19 cellular contexts compared by ENCODE assay signal in the genomic region with DNA sequence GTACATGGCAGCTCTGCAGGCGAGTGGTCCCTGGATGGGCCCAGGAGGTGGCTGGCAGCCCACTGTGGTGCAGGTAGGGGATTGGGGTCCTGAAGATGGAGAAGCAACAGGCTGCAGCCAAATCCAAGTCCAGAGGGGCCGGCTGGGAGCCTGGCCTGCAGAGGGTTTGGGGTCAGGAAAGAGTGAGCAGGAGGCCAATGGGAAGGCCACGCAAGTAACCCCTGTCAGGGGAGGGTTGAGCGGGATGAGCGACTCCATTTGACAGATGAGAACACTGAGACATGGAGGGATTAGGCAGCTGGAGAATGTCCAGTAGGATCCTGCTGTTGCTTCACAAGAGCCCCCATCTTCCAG.
"Had no signal": no experiment of that assay in that cellular context is flagged by ENCODE, and none has a peak within 500 bp of the region (broad histone marks: within the 10 kb centered on the region; RNA-seq: fewer than 3 reads in every experiment).

No MANE protein-coding gene starts in this region.

- H3K4me1 Mint-ChIP-seq: stimulated activated memory B cell treated with anti-CD40 and anti-IgM and Interleukin-4, amounts not matched to agents 10 μg/mL and 1 μg/mL and 100 μg/mL, for 72 hours had no signal

- H3K4me3 Mint-ChIP-seq: activated naive CD4-positive, alpha-beta T cell treated with anti-CD3 and anti-CD28 coated beads, Interleukin-2, amount 50 U/mL, for 24 hours; mesothelial cell of epicardium; neural crest cell; stimulated activated memory B cell treated with anti-CD40 and anti-IgM and Interleukin-4, amounts not matched to agents 10 μg/mL and 1 μg/mL and 100 μg/mL, for 72 hours had no signal

- H3K36me3 ChIP-seq: adrenal gland, cardiac muscle cell, pancreas, tibial nerve had no signal

- H3K9me3 Mint-ChIP-seq: activated naive CD4-positive, alpha-beta T cell treated with anti-CD3 and anti-CD28 coated beads, Interleukin-2, amount 50 U/mL, for 24 hours; activated T-helper 2 cell treated with anti-CD3 and anti-CD28 coated beads, Interferon-gamma antibody, Interleukin-2, Interleukin-4, amounts not matched to agents 10 μg/mL and 5 μg/mL and 100 μg/mL, durations not matched to agents 14 hours and 24 hours and 36 hours; mesothelial cell of epicardium; neural crest cell had no signal

- H3K27ac ChIP-seq: adrenal gland, cardiac muscle cell, pancreas, tibial nerve, VCaP had no signal

- H3K9me2 ChIP-seq: SK-N-SH had no signal

- H3K4me3 ChIP-seq: adrenal gland, cardiac muscle cell, pancreas, tibial nerve had no signal

- H3K27me3 Mint-ChIP-seq: activated naive CD4-positive, alpha-beta T cell treated with anti-CD3 and anti-CD28 coated beads, Interleukin-2, amount 50 U/mL, for 24 hours; stimulated activated memory B cell treated with anti-CD40 and anti-IgM and Interleukin-4, amounts not matched to agents 10 μg/mL and 1 μg/mL and 100 μg/mL, for 72 hours had no signal

- H3K4me1 ChIP-seq: adrenal gland, pancreas, tibial nerve had no signal

- H3K27me3 ChIP-seq: adrenal gland, cardiac muscle cell, pancreas, tibial nerve had no signal

- H3K9me3 ChIP-seq: adrenal gland, pancreas, SK-N-SH, tibial nerve had no signal

- H3K27ac Mint-ChIP-seq: activated naive CD4-positive, alpha-beta T cell treated with anti-CD3 and anti-CD28 coated beads, Interleukin-2, amount 50 U/mL, for 24 hours; activated T-helper 2 cell treated with anti-CD3 and anti-CD28 coated beads, Interferon-gamma antibody, Interleukin-2, Interleukin-4, amounts not matched to agents 10 μg/mL and 5 μg/mL and 100 μg/mL, durations not matched to agents 14 hours and 24 hours and 36 hours; mesothelial cell of epicardium; stimulated activated memory B cell treated with anti-CD40 and anti-IgM and Interleukin-4, amounts not matched to agents 10 μg/mL and 1 μg/mL and 100 μg/mL, for 72 hours had no signal

- H3K4me2 ChIP-seq: SK-N-SH had no signal

- H3K9ac ChIP-seq: SK-N-SH had no signal

- H3K36me3 Mint-ChIP-seq: activated naive CD4-positive, alpha-beta T cell treated with anti-CD3 and anti-CD28 coated beads, Interleukin-2, amount 50 U/mL, for 24 hours; mesothelial cell of epicardium; stimulated activated memory B cell treated with anti-CD40 and anti-IgM and Interleukin-4, amounts not matched to agents 10 μg/mL and 1 μg/mL and 100 μg/mL, for 72 hours had no signal

- DNase-seq: activated CD4-positive, alpha-beta T cell treated with anti-CD3 and anti-CD28 coated beads, Interleukin-2, amount 50 U/mL, for 48 hours; effector CD4-positive, alpha-beta T cell; foreskin fibroblast; glutamatergic neuron; hypothalamus; kidney glomerular epithelial cell; SK-N-SH; T-helper 1 cell; T1000 had no signal

- ATAC-seq: pancreas; stimulated activated memory B cell treated with anti-CD40 and anti-IgM and Interleukin-4, amounts not matched to agents 10 μg/mL and 1 μg/mL and 100 μg/mL, for 72 hours had no signal
